ENCODE assay signal across 16 cellular contexts in the genomic region with DNA sequence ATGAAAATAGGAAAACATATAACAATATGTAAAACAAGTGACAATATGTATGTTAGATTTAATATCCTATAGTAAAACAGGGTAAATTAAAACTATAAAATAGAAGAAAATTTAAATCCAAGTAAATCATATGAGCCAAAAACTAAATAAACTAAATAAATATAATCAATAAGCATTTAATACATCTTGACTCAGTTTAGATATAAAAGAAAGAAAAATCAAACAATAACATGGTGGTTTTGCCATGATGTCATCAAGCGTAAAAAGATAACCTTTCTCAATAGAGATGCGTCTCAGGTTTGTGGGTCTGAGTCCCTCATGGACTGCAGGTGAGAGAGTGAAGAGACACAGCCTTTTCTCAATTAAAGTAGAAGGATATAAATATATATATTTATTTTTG. TPM values are rescaled to one million over a fixed set of nuclear protein-coding genes. Genes with fewer than 3 reads are reported as not detected.
DNase-seq lines count a peak whose midpoint lies in the region; ATAC-seq, FAIRE-seq and TF ChIP-seq lines count a peak whose summit lies in the region.
"Had no signal": no experiment of that assay in that cellular context is flagged by ENCODE, and none has a peak within 500 bp of the region (broad histone marks: within the 10 kb centered on the region; RNA-seq: fewer than 3 reads in every experiment).

No MANE protein-coding gene starts in this region.

- no peak for TF ChIP-seq CTCF in HepG2 (CRISPR knock-in tag; IDR thresholded peaks at IDR 0.05)
- no peak for TF ChIP-seq CTCF in right lobe of liver (IDR thresholded peaks at IDR 0.05)
- no peak for TF ChIP-seq CTCF in osteoblast (IDR thresholded peaks at IDR 0.05; ENCODE audit: extremely low read depth, low read depth, low read length)
- no peak for TF ChIP-seq CTCF in GM20000 (IDR thresholded peaks at IDR 0.05; ENCODE audit: extremely low read depth, missing control alignments)

- DNase-seq in HepG2 (ENCODE audit: low spot score) (no peak), right lobe of liver (no peak), osteoblast (ENCODE audit: insufficient read length, low spot score, missing footprints) (peak; percentile 68), DMS153 (lab: John Stamatoyannopoulos, UW) (no peak), GM20000 (ENCODE audit: low spot score) (no peak)
- DNase-seq in stimulated activated CD4-positive, alpha-beta T cell treated with anti-CD3 and anti-CD28 coated beads, Interleukin-4, amount 100 ng/mL, for 1 hour = no peak
- DNase-seq: DMS 273 treated with DMSO at 0.1 percent for 48 hours, DMS79 treated with DMSO at 0.1 percent for 48 hours had no signal

- no peak overlapping the region for H3K4me2 ChIP-seq in HepG2 (ENCODE audit: low read depth, low read length)
- H3K4me2 ChIP-seq in osteoblast (ENCODE audit: insufficient read depth, low read length) = no peak overlapping the region
- H3K4me2 ChIP-seq: A549 had no signal

- no peak for TF ChIP-seq EP300 in HepG2 (IDR thresholded peaks at IDR 0.05; ENCODE audit: low read depth in 2 of 2, low read length in 2 of 2)
- TF ChIP-seq EP300 in HepG2 (CRISPR knock-in tag; IDR thresholded peaks at IDR 0.05; ENCODE audit: borderline replicate concordance) = no peak

- H3K79me2 ChIP-seq in HepG2 (ENCODE audit: insufficient read depth, low read length) (peaks cover 2% of the 10 kb centered on the region), osteoblast (ENCODE audit: insufficient read depth, low read length) (no peaks in the 10 kb centered on the region)

- TF ChIP-seq POLR2A in HepG2 (IDR thresholded peaks at IDR 0.05; ENCODE audit: insufficient read depth in 1 of 2, low read depth in 2 of 2, low read length in 2 of 2) (no peak), right lobe of liver (IDR thresholded peaks at IDR 0.05) (no peak)

- ATAC-seq in HepG2 (no peak), right lobe of liver (no peak)

- H3K27ac ChIP-seq in HepG2 (ENCODE audit: extremely low read length, insufficient read depth, low read length) (no peak overlapping the region), right lobe of liver (no peak overlapping the region), osteoblast (ENCODE audit: low read depth, low read length) (no peak overlapping the region)
- H3K27ac ChIP-seq: 22Rv1; A549; BLaER1 treated with 17β-estradiol and CSF1 and Interleukin-3, amounts not matched to agents 10 nM and 100 nM; GM23248 had no signal

- FAIRE-seq in HepG2 (lab: Jason Lieb, UNC) = no peak
- FAIRE-seq in colon (lab: Jason Lieb, UNC) = peak; percentile 68
- FAIRE-seq: A549, D721Med, GM12892 had no signal

- 94% methylated on average over 2 of the region's 2 CpGs for WGBS in HepG2 (ENCODE audit: low lambda C conversion rate)
- 92% methylated on average over 2 of the region's 2 CpGs for WGBS in right lobe of liver (ENCODE audit: insufficient coverage, low coverage, low lambda C conversion rate, missing lambda C conversion rate)

- POLR2A ChIA-PET in HepG2 (lab: Yijun Ruan, JAX) = no interaction called here

- H3K27me3 ChIP-seq in HepG2 (ENCODE audit: control insufficient read depth in 1 of 2, insufficient read depth in 2 of 2, low read length in 2 of 2) (no peaks in the 10 kb centered on the region), right lobe of liver (no peaks in the 10 kb centered on the region), osteoblast (ENCODE audit: insufficient read depth, low read length) (no peaks in the 10 kb centered on the region)
- H3K27me3 ChIP-seq: BLaER1 treated with 17β-estradiol and CSF1 and Interleukin-3, amounts not matched to agents 10 nM and 100 nM had no signal

- H4K20me1 ChIP-seq in HepG2 (ENCODE audit: insufficient read depth, low read length) = no peaks in the 10 kb centered on the region
- H4K20me1 ChIP-seq in osteoblast (ENCODE audit: insufficient read depth, low read length) = no peaks in the 10 kb centered on the region
- H4K20me1 ChIP-seq: BLaER1 treated with 17β-estradiol and CSF1 and Interleukin-3, amounts not matched to agents 10 nM and 100 nM had no signal

- TF ChIP-seq RAD21 in HepG2 (CRISPR knock-in tag; IDR thresholded peaks at IDR 0.05) = no peak

- H3K9me3 ChIP-seq in HepG2 (ENCODE audit: low read length) (no peaks in the 10 kb centered on the region), right lobe of liver (no peaks in the 10 kb centered on the region), osteoblast (ENCODE audit: low read depth, low read length) (no peaks in the 10 kb centered on the region)
- H3K9me3 ChIP-seq: BE2C; BLaER1 treated with 17β-estradiol and CSF1 and Interleukin-3, amounts not matched to agents 10 nM and 100 nM had no signal

- no peak overlapping the region for H3K4me3 ChIP-seq in HepG2 (replicated peaks in 1 of 3; ENCODE audit: insufficient read depth in 1 of 3, low read depth in 2 of 3, low read length in 3 of 3)
- no peak overlapping the region for H3K4me3 ChIP-seq in right lobe of liver
- no peak overlapping the region for H3K4me3 ChIP-seq in osteoblast (ENCODE audit: insufficient read depth, low read length)
- H3K4me3 ChIP-seq: A549; BLaER1 treated with 17β-estradiol and CSF1 and Interleukin-3, amounts not matched to agents 10 nM and 100 nM; GM23248 had no signal

- no peak overlapping the region for H2AFZ ChIP-seq in HepG2 (ENCODE audit: low read length)
- no peak overlapping the region for H2AFZ ChIP-seq in osteoblast (ENCODE audit: low read length)
- H2AFZ ChIP-seq: GM23248 had no signal

- H3K4me1 ChIP-seq in HepG2 (ENCODE audit: insufficient read depth, low read length) = peaks cover 49% of the 10 kb centered on the region
- no peaks in the 10 kb centered on the region for H3K4me1 ChIP-seq in right lobe of liver
- H3K4me1 ChIP-seq in osteoblast (ENCODE audit: insufficient read depth, low read length) = peaks cover 17% of the 10 kb centered on the region
- H3K4me1 ChIP-seq: A549, BE2C had no signal

- in situ Hi-C loops in HepG2 (cut with HindIII; ENCODE audit: extremely low pct_ligation_motif_present, low pct_unique_long_range_greater_than_20kb) = loop anchor here (5.0 kb wide), 1 partner anchor 84 kb away; no protein-coding TSS in a partner anchor

- CTCF ChIA-PET in HepG2 (lab: Yijun Ruan, JAX; ENCODE audit: low intra/inter-chr PET ratio, low total read pairs) = interaction anchor here (1.5 kb wide), 1 partner anchor 87 kb away, joined by 11 read pairs; no protein-coding TSS in a partner anchor

- H3K9ac ChIP-seq in HepG2 (ENCODE audit: insufficient read depth, low read depth, low read length) = no peak overlapping the region
- H3K9ac ChIP-seq: BLaER1 treated with 17β-estradiol and CSF1 and Interleukin-3, amounts not matched to agents 10 nM and 100 nM; GM23248 had no signal

- no TSS peak for BruUV-seq in HepG2 (replicated peaks; lab: Mats Ljungman, UMichigan)

- H3K36me3 ChIP-seq in HepG2 (replicated peaks in 1 of 2; ENCODE audit: control insufficient read depth in 1 of 2, insufficient read depth in 2 of 2, low read length in 2 of 2) = no peaks in the 10 kb centered on the region
- no peaks in the 10 kb centered on the region for H3K36me3 ChIP-seq in right lobe of liver
- H3K36me3 ChIP-seq in osteoblast (ENCODE audit: insufficient read depth, low read length) = no peaks in the 10 kb centered on the region
- H3K36me3 ChIP-seq: BE2C had no signal

- intact Hi-C loops in HepG2 (cut with micrococcal nuclease; ENCODE audit: unreplicated experiment) = no loop called here
- intact Hi-C loops in right lobe of liver (cut with DNase I) = no loop called here

RNA-seq across cellular contexts. Expression of a gene that starts 26.6 kb away (rescaled TPM):
- 13.3 and 15.2 TPM in 2 replicates for total RNA-seq in HepG2 (2016; rRNA removed; fragmentation: Illumina TruSeq; extraction: Trizol)
- total RNA-seq in HepG2 (2016; cell fraction: cytosol; rRNA removed; fragmentation: Illumina TruSeq; extraction: Trizol; ENCODE audit: low read depth) = 5.0 and 5.3 TPM in 2 replicates
- 11.2 and 12.7 TPM in 2 replicates for total RNA-seq in HepG2 (2016; cell fraction: insoluble cytoplasmic fraction; rRNA removed; fragmentation: Illumina TruSeq; extraction: Trizol)
- total RNA-seq in HepG2 (2016; cell fraction: membrane; rRNA removed; fragmentation: Illumina TruSeq; extraction: Trizol) = 8.0 and 8.5 TPM in 2 replicates
- 16.0 and 20.7 TPM in 2 replicates for total RNA-seq in HepG2 (2016; cell fraction: nucleus; rRNA removed; fragmentation: Illumina TruSeq; extraction: Trizol)
- polyA plus RNA-seq in HepG2 (2011; rRNA removed) = 8.2 and 9.5 TPM in 2 replicates
- 3.3 and 4.9 TPM in 2 replicates for polyA plus RNA-seq in HepG2 (2011; cell fraction: cytosol; rRNA removed)
- polyA plus RNA-seq in HepG2 (2011; cell fraction: nucleus; rRNA removed) = 20.2 and 21.6 TPM in 2 replicates
- 22.2 and 38.0 TPM in 2 replicates for polyA plus RNA-seq in HepG2 (2012)
- polyA plus RNA-seq in HepG2 (2016; cell fraction: cytosol; fragmentation: Illumina TruSeq; extraction: Trizol; ENCODE audit: low read depth) = 1.2 and 1.3 TPM in 2 replicates
- polyA plus RNA-seq in HepG2 (2016; cell fraction: insoluble cytoplasmic fraction; fragmentation: Illumina TruSeq; extraction: Trizol; ENCODE audit: low read depth) = 10.1 and 10.3 TPM in 2 replicates
- 2.9 and 3.4 TPM in 2 replicates for polyA plus RNA-seq in HepG2 (2016; cell fraction: membrane; fragmentation: Illumina TruSeq; extraction: Trizol; ENCODE audit: low read depth)
- 51.3 and 54.8 TPM in 2 replicates for polyA plus RNA-seq in HepG2 (2016; cell fraction: nucleus; fragmentation: Illumina TruSeq; extraction: Trizol; ENCODE audit: insufficient read depth, low read depth)
- polyA minus RNA-seq in HepG2 (2011; rRNA and poly(A)+ RNA removed; ENCODE audit: low replicate concordance) = 5.6 and 18.7 TPM in 2 replicates
- polyA minus RNA-seq in HepG2 (2011; cell fraction: cytosol; rRNA and poly(A)+ RNA removed) = 7.9 and 9.9 TPM in 2 replicates
- 20.4 and 22.9 TPM in 2 replicates for polyA minus RNA-seq in HepG2 (2011; cell fraction: nucleus; rRNA and poly(A)+ RNA removed)
- total RNA-seq in right lobe of liver = 1 to 10 TPM; 2.0 to 5.8 (median 3.5) TPM
- 16.6 and 25.0 TPM in 2 replicates for total RNA-seq in osteoblast

RNA-seq across cellular contexts. Expression of a gene that starts 43.8 kb away (rescaled TPM):
- 8.9 and 14.9 TPM in 2 replicates for total RNA-seq in HepG2 (2016; rRNA removed; fragmentation: Illumina TruSeq; extraction: Trizol)
- total RNA-seq in HepG2 (2016; cell fraction: cytosol; rRNA removed; fragmentation: Illumina TruSeq; extraction: Trizol; ENCODE audit: low read depth) = 1.1 and 1.4 TPM in 2 replicates
- total RNA-seq in HepG2 (2016; cell fraction: insoluble cytoplasmic fraction; rRNA removed; fragmentation: Illumina TruSeq; extraction: Trizol) = 8.8 and 14.9 TPM in 2 replicates
- total RNA-seq in HepG2 (2016; cell fraction: membrane; rRNA removed; fragmentation: Illumina TruSeq; extraction: Trizol) = 3.2 and 4.2 TPM in 2 replicates
- 5.5 and 7.5 TPM in 2 replicates for total RNA-seq in HepG2 (2016; cell fraction: nucleus; rRNA removed; fragmentation: Illumina TruSeq; extraction: Trizol)
- 2.1 TPM in 2 replicates for polyA plus RNA-seq in HepG2 (2011; rRNA removed)
- 1.1 and 1.5 TPM in 2 replicates for polyA plus RNA-seq in HepG2 (2011; cell fraction: cytosol; rRNA removed)
- 1.0 and 1.4 TPM in 2 replicates for polyA plus RNA-seq in HepG2 (2011; cell fraction: nucleus; rRNA removed)
- 3.8 and 4.9 TPM in 2 replicates for polyA plus RNA-seq in HepG2 (2012)
- polyA plus RNA-seq in HepG2 (2016; cell fraction: cytosol; fragmentation: Illumina TruSeq; extraction: Trizol; ENCODE audit: low read depth) = 0.29 and 0.35 TPM in 2 replicates
- 5.3 and 5.6 TPM in 2 replicates for polyA plus RNA-seq in HepG2 (2016; cell fraction: insoluble cytoplasmic fraction; fragmentation: Illumina TruSeq; extraction: Trizol; ENCODE audit: low read depth)
- 1.1 and 1.2 TPM in 2 replicates for polyA plus RNA-seq in HepG2 (2016; cell fraction: membrane; fragmentation: Illumina TruSeq; extraction: Trizol; ENCODE audit: low read depth)
- 4.8 and 5.5 TPM in 2 replicates for polyA plus RNA-seq in HepG2 (2016; cell fraction: nucleus; fragmentation: Illumina TruSeq; extraction: Trizol; ENCODE audit: insufficient read depth, low read depth)
- polyA minus RNA-seq in HepG2 (2011; rRNA and poly(A)+ RNA removed; ENCODE audit: low replicate concordance) = 0.65 and 1.8 TPM in 2 replicates
- 4.2 and 5.5 TPM in 2 replicates for polyA minus RNA-seq in HepG2 (2011; cell fraction: cytosol; rRNA and poly(A)+ RNA removed)
- polyA minus RNA-seq in HepG2 (2011; cell fraction: nucleus; rRNA and poly(A)+ RNA removed) = 8.0 and 8.1 TPM in 2 replicates
- total RNA-seq in right lobe of liver = 1 to 10 TPM in 4 of 6 experiments, under 1 TPM in 2; 0.74 to 1.6 (median 1.1) TPM
- 3.6 and 4.4 TPM in 2 replicates for total RNA-seq in osteoblast
